Comparison of ENCODE assay signal across 9 cellular contexts in the genomic region with DNA sequence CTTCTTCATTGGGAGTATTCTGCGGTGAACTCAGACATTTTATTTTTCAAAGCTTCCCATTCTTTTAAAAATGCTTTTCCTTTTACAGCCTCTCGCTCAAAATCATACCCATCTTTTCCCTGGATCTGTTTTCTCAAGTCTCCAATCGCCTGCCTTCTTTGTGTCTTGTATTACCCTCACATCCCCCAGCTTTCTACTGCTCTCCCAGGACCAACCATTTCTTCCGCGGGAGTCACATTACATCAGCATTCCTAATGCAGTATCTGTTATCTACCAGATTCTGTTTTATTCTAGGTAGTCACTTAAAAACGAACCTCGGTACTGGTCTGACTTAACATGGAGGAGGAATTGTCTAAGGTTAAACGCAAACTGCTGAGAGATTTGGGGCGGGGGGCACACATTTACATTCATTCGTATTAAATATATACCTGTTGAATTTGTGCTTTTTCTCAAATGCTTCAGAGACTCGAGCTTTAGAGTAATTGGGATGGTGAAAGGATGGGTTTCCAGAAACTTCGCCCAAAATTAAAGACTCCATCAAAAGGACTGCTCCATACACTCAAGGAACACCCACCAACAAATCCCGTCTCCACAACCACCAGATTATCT. TPM values are rescaled to one million over a fixed set of nuclear protein-coding genes. Genes with fewer than 3 reads are reported as not detected.
A peak's percentile ranks its signal among the peaks of the same experiment; 100 is the strongest.
DNase-seq lines count a peak whose midpoint lies in the region; ATAC-seq and TF ChIP-seq lines count a peak whose summit lies in the region.
"Had no signal": no experiment of that assay in that cellular context is flagged by ENCODE, and none has a peak within 500 bp of the region (broad histone marks: within the 10 kb centered on the region; RNA-seq: fewer than 3 reads in every experiment).

No MANE protein-coding gene starts in this region.

- H3K27ac ChIP-seq in rectal smooth muscle tissue (ENCODE audit: low read depth, low read length), result no peak overlapping the region

- ATAC-seq in GM18505 (IDR thresholded peaks at IDR 0.05; ENCODE audit: unreplicated experiment), result no peak

- peak overlapping the region; percentile 77 for H3K9ac ChIP-seq in ES-I3 (ENCODE audit: low read depth, low read length)
- H3K9ac ChIP-seq in rectal smooth muscle tissue (ENCODE audit: low read length), result no peak overlapping the region

- TF ChIP-seq CTCF in epithelial cell of proximal tubule (conservative IDR thresholded peaks at IDR 0.05; ENCODE audit: low read depth, low read length), result no peak

- H3K9me3 ChIP-seq in ES-I3 (ENCODE audit: control insufficient read depth, insufficient read depth, low read length), result no peaks in the 10 kb centered on the region

- DNase-seq in NCI-H526 (lab: John Stamatoyannopoulos, UW) (peak; percentile 48 to 65), epithelial cell of proximal tubule (ENCODE audit: low read depth) (no peak), KG1 (lab: John Stamatoyannopoulos, UW) (no peak), superior temporal gyrus (ENCODE audit: extremely low spot score) (no peak), AG20443 (ENCODE audit: low spot score) (no peak)

- peaks cover 9% of the 10 kb centered on the region for H3K27me3 ChIP-seq in rectal smooth muscle tissue (ENCODE audit: control insufficient read depth, insufficient read depth, low read length)

- no peak for TF ChIP-seq POLR2A in GM18505 (IDR thresholded peaks at IDR 0.05; ENCODE audit: borderline replicate concordance, extremely low read depth, insufficient read depth, insufficient read length)

- peaks cover 28% of the 10 kb centered on the region for H3K36me3 ChIP-seq in ES-I3 (ENCODE audit: insufficient read depth, low read length)
- H3K36me3 ChIP-seq in rectal smooth muscle tissue (ENCODE audit: control insufficient read depth, insufficient read depth, low read length), result no peaks in the 10 kb centered on the region

- H3K4me3 ChIP-seq in epithelial cell of proximal tubule (ENCODE audit: low read depth, low read length) (peak overlapping the region; percentile 64), rectal smooth muscle tissue (ENCODE audit: low read length) (peak overlapping the region; percentile 49)

- H3K4me1 ChIP-seq in ES-I3 (ENCODE audit: insufficient read depth, low read length), result peaks cover 20% of the 10 kb centered on the region
- H3K4me1 ChIP-seq in rectal smooth muscle tissue (ENCODE audit: control insufficient read depth, insufficient read depth, low read length), result peaks cover 2% of the 10 kb centered on the region

RNA-seq across cellular contexts. Expression of gene UCHL1, which starts 0.5 kb away (rescaled TPM):
- 1,473 and 2,223 TPM in 2 replicates for total RNA-seq in epithelial cell of proximal tubule
- total RNA-seq: HT1080 had no signal

RNA-seq across cellular contexts. Expression of gene APBB2, which starts 41.9 kb away (rescaled TPM):
- total RNA-seq in epithelial cell of proximal tubule, result 27.9 and 39.7 TPM in 2 replicates

Comparison
In these comparisons a context has a peak if more than half of its experiments do, and no peak if none do; other contexts are left out.
1. DNase-seq: peak in NCI-H526 (2 of 2); none in epithelial cell of proximal tubule (single experiment), KG1 (single experiment), superior temporal gyrus (single experiment) and AG20443 (single experiment).